Comparison of ENCODE assay signal across 13 cellular contexts in genomic region chr19:49636230-49636932, GRCh38. TPM values are rescaled to one million over a fixed set of nuclear protein-coding genes. Genes with fewer than 3 reads are reported as not detected.
DNase-seq lines count a peak whose midpoint lies in the region; ATAC-seq, FAIRE-seq and TF ChIP-seq lines count a peak whose summit lies in the region.
"Had no signal": no experiment of that assay in that cellular context is flagged by ENCODE, and none has a peak within 500 bp of the region (broad histone marks: within the 10 kb centered on the region; RNA-seq: fewer than 3 reads in every experiment).

No MANE protein-coding gene starts in this region.

- no peak for TF ChIP-seq CTCF in stomach (IDR thresholded peaks at IDR 0.05)
- no peak for TF ChIP-seq CTCF in HepG2 (CRISPR knock-in tag; IDR thresholded peaks at IDR 0.05)

- no peaks in the 10 kb centered on the region for H3K36me3 Mint-ChIP-seq in activated CD4-positive, alpha-beta T cell treated with anti-CD3 and anti-CD28 coated beads, Interleukin-2, amount 10 ng/mL, durations not matched to agents 7 days and 5 days (ENCODE audit: low read depth)

- H3K4me3 ChIP-seq in adipocyte (ENCODE audit: low read length) (peak overlapping the region; percentile 33), stomach (no peak overlapping the region), HepG2 (replicated peaks in 1 of 3; ENCODE audit: insufficient read depth in 1 of 3, low read depth in 2 of 3, low read length in 3 of 3) (no peak overlapping the region)

- H3K4me2 ChIP-seq in HepG2 (ENCODE audit: low read depth, low read length) = no peak overlapping the region

- H2AFZ ChIP-seq in HepG2 (ENCODE audit: low read length) = no peak overlapping the region

- WGBS in stomach, 5 donors = 75 to 80% (median 79%) methylated on average over 26 to 31 of the region's 31 CpGs
- 81% methylated on average over 23 of the region's 31 CpGs for WGBS in HepG2 (ENCODE audit: low lambda C conversion rate)

- peak overlapping the region in 3 of 5 donors; percentile 10 to 59 (median 47) for H3K27ac ChIP-seq in stomach
- H3K27ac ChIP-seq in HepG2 (ENCODE audit: extremely low read length, insufficient read depth, low read length) = no peak overlapping the region

- CTCF ChIA-PET in activated CD4-positive, alpha-beta T cell treated with anti-CD3 and anti-CD28 coated beads, Interleukin-2, amount 10 ng/mL, durations not matched to agents 7 days and 5 days (lab: Charles Lee) = no interaction called here
- CTCF ChIA-PET in HepG2 (lab: Yijun Ruan, JAX; ENCODE audit: low intra/inter-chr PET ratio, low total read pairs) = no interaction called here

- in situ Hi-C loops in HepG2 (cut with HindIII; ENCODE audit: extremely low pct_ligation_motif_present, low pct_unique_long_range_greater_than_20kb) = no loop called here

- H4K20me1 ChIP-seq in HepG2 (ENCODE audit: insufficient read depth, low read length) = no peaks in the 10 kb centered on the region

- TF ChIP-seq EP300 in stomach (IDR thresholded peaks at IDR 0.05) (no peak), HepG2 (IDR thresholded peaks at IDR 0.05; ENCODE audit: low read depth in 2 of 2, low read length in 2 of 2) (no peak), HepG2 (CRISPR knock-in tag; IDR thresholded peaks at IDR 0.05; ENCODE audit: borderline replicate concordance) (no peak)

- no peaks in the 10 kb centered on the region for H3K9me3 ChIP-seq in adipocyte (ENCODE audit: control insufficient read depth, low read length)
- H3K9me3 ChIP-seq in stomach = no peaks in the 10 kb centered on the region
- H3K9me3 ChIP-seq in HepG2 (ENCODE audit: low read length) = no peaks in the 10 kb centered on the region

- no peak for ATAC-seq in HG03175 (IDR thresholded peaks at IDR 0.05; ENCODE audit: unreplicated experiment)
- ATAC-seq in HepG2 = no peak

- H3K27me3 ChIP-seq in adipocyte (replicated peaks; ENCODE audit: control insufficient read depth, insufficient read depth, low read length) (no peaks in the 10 kb centered on the region), stomach (no peaks in the 10 kb centered on the region), HepG2 (ENCODE audit: control insufficient read depth in 1 of 2, insufficient read depth in 2 of 2, low read length in 2 of 2) (no peaks in the 10 kb centered on the region; a peak in 1 of 5 replicates)

- H3K79me2 ChIP-seq in HepG2 (ENCODE audit: insufficient read depth, low read length) = no peaks in the 10 kb centered on the region

- no TSS peak for BruUV-seq in HepG2 (replicated peaks; lab: Mats Ljungman, UMichigan)

- no peak overlapping the region for H3K4me3 Mint-ChIP-seq in activated CD4-positive, alpha-beta T cell treated with anti-CD3 and anti-CD28 coated beads, Interleukin-2, amount 10 ng/mL, durations not matched to agents 7 days and 5 days
- H3K4me3 Mint-ChIP-seq: T-helper 2 cell treated with Interferon-gamma antibody and Interleukin-4, amounts not matched to agents 5 μg/mL and 100 μg/mL, for 36 hours had no signal

- intact Hi-C loops in stomach (cut with DNase I; ENCODE audit: low total_unique reads) = no loop called here
- intact Hi-C loops in HepG2 (cut with micrococcal nuclease; ENCODE audit: unreplicated experiment) = no loop called here

- H3K36me3 ChIP-seq in adipocyte (ENCODE audit: control insufficient read depth, insufficient read depth, low read length, severe bottlenecking) (peaks cover 14% of the 10 kb centered on the region), stomach (peaks cover 0 to 20% (median 16%) of the 10 kb centered on the region in 4 donors), HepG2 (replicated peaks in 1 of 2; ENCODE audit: control insufficient read depth in 1 of 2, insufficient read depth in 2 of 2, low read length in 2 of 2) (no peaks in the 10 kb centered on the region)

- peak overlapping the region; percentile 11 for H3K27ac Mint-ChIP-seq in activated CD4-positive, alpha-beta T cell treated with anti-CD3 and anti-CD28 coated beads, Interleukin-2, amount 10 ng/mL, durations not matched to agents 7 days and 5 days
- H3K27ac Mint-ChIP-seq: T-helper 2 cell treated with Interferon-gamma antibody and Interleukin-4, amounts not matched to agents 5 μg/mL and 100 μg/mL, for 36 hours had no signal

- DNase-seq in activated CD4-positive, alpha-beta T cell treated with anti-CD3 and anti-CD28 coated beads, Interleukin-2, amount 10 ng/mL, durations not matched to agents 7 days and 5 days = no peak
- DNase-seq in activated CD4-positive, alpha-beta T cell treated with anti-CD3 and anti-CD28 coated beads, Interleukin-2, amount 50 U/mL, for 4 hours = no peak
- DNase-seq in adipocyte (ENCODE audit: low read depth) (no peak), left kidney (ENCODE audit: low read depth, low spot score) (peak; percentile 48), stomach (no peak), HepG2 (ENCODE audit: low spot score) (no peak), HT-29 (ENCODE audit: low spot score) (no peak)
- DNase-seq: NCI-H1092 treated with DMSO at 0.1 percent for 48 hours, posterior cingulate gyrus, Right ventricle myocardium superior had no signal

- POLR2A ChIA-PET in activated CD4-positive, alpha-beta T cell treated with anti-CD3 and anti-CD28 coated beads, Interleukin-2, amount 10 ng/mL, durations not matched to agents 7 days and 5 days (lab: Charles Lee) = no interaction called here
- POLR2A ChIA-PET in HepG2 (lab: Yijun Ruan, JAX) = no interaction called here

- H3K4me1 ChIP-seq in adipocyte (ENCODE audit: control insufficient read depth, insufficient read depth, low read length) = peaks cover 48% of the 10 kb centered on the region
- H3K4me1 ChIP-seq in stomach = peaks cover 21 to 52% (median 46%) of the 10 kb centered on the region in 4 donors
- peaks cover 31% of the 10 kb centered on the region for H3K4me1 ChIP-seq in HepG2 (ENCODE audit: insufficient read depth, low read length)

- no peak for TF ChIP-seq RAD21 in HepG2 (CRISPR knock-in tag; IDR thresholded peaks at IDR 0.05)

- H3K27me3 Mint-ChIP-seq in activated CD4-positive, alpha-beta T cell treated with anti-CD3 and anti-CD28 coated beads, Interleukin-2, amount 10 ng/mL, durations not matched to agents 7 days and 5 days = peaks cover 7% of the 10 kb centered on the region

- H3K9ac ChIP-seq in adipocyte (ENCODE audit: low read length) (peak overlapping the region; percentile 54), HepG2 (ENCODE audit: insufficient read depth, low read depth, low read length) (no peak overlapping the region)

- no peaks in the 10 kb centered on the region for H3K9me3 Mint-ChIP-seq in activated CD4-positive, alpha-beta T cell treated with anti-CD3 and anti-CD28 coated beads, Interleukin-2, amount 10 ng/mL, durations not matched to agents 7 days and 5 days
- H3K9me3 Mint-ChIP-seq: T-helper 2 cell treated with Interferon-gamma antibody and Interleukin-4, amounts not matched to agents 5 μg/mL and 100 μg/mL, for 36 hours had no signal

- TF ChIP-seq POLR2A in stomach (IDR thresholded peaks at IDR 0.05) (no peak), HepG2 (IDR thresholded peaks at IDR 0.05; ENCODE audit: insufficient read depth in 1 of 2, low read depth in 2 of 2, low read length in 2 of 2) (no peak)

- FAIRE-seq in HepG2 (lab: Jason Lieb, UNC) = no peak
- FAIRE-seq: A204.1 had no signal

- H3K4me1 Mint-ChIP-seq in activated CD4-positive, alpha-beta T cell treated with anti-CD3 and anti-CD28 coated beads, Interleukin-2, amount 10 ng/mL, durations not matched to agents 7 days and 5 days = peaks cover 26% of the 10 kb centered on the region

RNA-seq across cellular contexts. Expression of gene RRAS, which starts 3.6 kb away (rescaled TPM):
- 1 to 10 TPM; 9.0 to 9.5 TPM for total RNA-seq in activated CD4-positive, alpha-beta T cell treated with anti-CD3 and anti-CD28 coated beads, Interleukin-2, amount 10 ng/mL, durations not matched to agents 7 days and 5 days
- total RNA-seq in stomach = 100 to 1,000 TPM in 1 of 5 donors, 10 to 100 TPM in 3, 1 to 10 TPM in 1; 7.7 to 138 (median 63.9) TPM
- polyA plus RNA-seq in stomach = 100 to 1,000 TPM; 126 to 145 (median 130) TPM
- total RNA-seq in HepG2 (2016; rRNA removed; fragmentation: Illumina TruSeq; extraction: Trizol) = 0.79 and 1.5 TPM in 2 replicates
- total RNA-seq in HepG2 (2016; cell fraction: cytosol; rRNA removed; fragmentation: Illumina TruSeq; extraction: Trizol; ENCODE audit: low read depth) = 1.7 and 2.4 TPM in 2 replicates
- total RNA-seq in HepG2 (2016; cell fraction: insoluble cytoplasmic fraction; rRNA removed; fragmentation: Illumina TruSeq; extraction: Trizol) = 1.1 and 1.9 TPM in 2 replicates
- 2.0 and 2.3 TPM in 2 replicates for total RNA-seq in HepG2 (2016; cell fraction: membrane; rRNA removed; fragmentation: Illumina TruSeq; extraction: Trizol)
- 0.50 and 0.90 TPM in 2 replicates for total RNA-seq in HepG2 (2016; cell fraction: nucleus; rRNA removed; fragmentation: Illumina TruSeq; extraction: Trizol)
- polyA plus RNA-seq in HepG2 (2011; rRNA removed) = 12.0 and 13.5 TPM in 2 replicates
- 14.5 and 18.3 TPM in 2 replicates for polyA plus RNA-seq in HepG2 (2011; cell fraction: cytosol; rRNA removed)
- polyA plus RNA-seq in HepG2 (2011; cell fraction: nucleus; rRNA removed) = 17.2 and 18.4 TPM in 2 replicates
- 4.8 and 7.4 TPM in 2 replicates for polyA plus RNA-seq in HepG2 (2012)
- polyA plus RNA-seq in HepG2 (2016; cell fraction: cytosol; fragmentation: Illumina TruSeq; extraction: Trizol; ENCODE audit: low read depth) = 6.9 and 7.3 TPM in 2 replicates
- 3.2 and 3.4 TPM in 2 replicates for polyA plus RNA-seq in HepG2 (2016; cell fraction: insoluble cytoplasmic fraction; fragmentation: Illumina TruSeq; extraction: Trizol; ENCODE audit: low read depth)
- 5.3 and 5.9 TPM in 2 replicates for polyA plus RNA-seq in HepG2 (2016; cell fraction: membrane; fragmentation: Illumina TruSeq; extraction: Trizol; ENCODE audit: low read depth)
- 2.4 and 2.6 TPM in 2 replicates for polyA plus RNA-seq in HepG2 (2016; cell fraction: nucleus; fragmentation: Illumina TruSeq; extraction: Trizol; ENCODE audit: insufficient read depth, low read depth)
- 5.3 and 19.9 TPM in 2 replicates for polyA minus RNA-seq in HepG2 (2011; rRNA and poly(A)+ RNA removed; ENCODE audit: low replicate concordance)
- 1.6 and 3.0 TPM in 2 replicates for polyA minus RNA-seq in HepG2 (2011; cell fraction: cytosol; rRNA and poly(A)+ RNA removed)
- 0.77 and 1.5 TPM in 2 replicates for polyA minus RNA-seq in HepG2 (2011; cell fraction: nucleus; rRNA and poly(A)+ RNA removed)
- total RNA-seq in HT-29 (2014; rRNA removed; shearing (Covaris generic)) = 33.1 and 45.2 TPM in 2 replicates

RNA-seq across cellular contexts. Expression of gene SCAF1, which starts 5.6 kb away (rescaled TPM):
- total RNA-seq in activated CD4-positive, alpha-beta T cell treated with anti-CD3 and anti-CD28 coated beads, Interleukin-2, amount 10 ng/mL, durations not matched to agents 7 days and 5 days = 10 to 100 TPM; 48.1 to 59.9 TPM
- total RNA-seq in stomach (10 to 100 TPM in 4 of 5 donors, 1 to 10 TPM in 1; 8.3 to 41.7 (median 19.8) TPM), HepG2 (2016; rRNA removed; fragmentation: Illumina TruSeq; extraction: Trizol) (4.8 and 6.1 TPM in 2 replicates)
- polyA plus RNA-seq in stomach (10 to 100 TPM in 2 of 3 donors, 1 to 10 TPM in 1; 8.9 to 19.7 (median 12.1) TPM), HepG2 (2011; rRNA removed) (3.3 and 4.3 TPM in 2 replicates)
- 1.3 and 1.4 TPM in 2 replicates for total RNA-seq in HepG2 (2016; cell fraction: cytosol; rRNA removed; fragmentation: Illumina TruSeq; extraction: Trizol; ENCODE audit: low read depth)
- 3.2 and 6.2 TPM in 2 replicates for total RNA-seq in HepG2 (2016; cell fraction: insoluble cytoplasmic fraction; rRNA removed; fragmentation: Illumina TruSeq; extraction: Trizol)
- 4.5 and 5.4 TPM in 2 replicates for total RNA-seq in HepG2 (2016; cell fraction: membrane; rRNA removed; fragmentation: Illumina TruSeq; extraction: Trizol)
- total RNA-seq in HepG2 (2016; cell fraction: nucleus; rRNA removed; fragmentation: Illumina TruSeq; extraction: Trizol) = 6.5 and 7.3 TPM in 2 replicates
- polyA plus RNA-seq in HepG2 (2011; cell fraction: cytosol; rRNA removed) = 3.1 and 4.0 TPM in 2 replicates
- polyA plus RNA-seq in HepG2 (2011; cell fraction: nucleus; rRNA removed) = 21.0 and 25.5 TPM in 2 replicates
- 17.0 and 18.6 TPM in 2 replicates for polyA plus RNA-seq in HepG2 (2012)
- polyA plus RNA-seq in HepG2 (2016; cell fraction: cytosol; fragmentation: Illumina TruSeq; extraction: Trizol; ENCODE audit: low read depth) = 1.1 and 1.4 TPM in 2 replicates
- 8.3 and 13.4 TPM in 2 replicates for polyA plus RNA-seq in HepG2 (2016; cell fraction: insoluble cytoplasmic fraction; fragmentation: Illumina TruSeq; extraction: Trizol; ENCODE audit: low read depth)
- polyA plus RNA-seq in HepG2 (2016; cell fraction: membrane; fragmentation: Illumina TruSeq; extraction: Trizol; ENCODE audit: low read depth) = 2.8 and 3.0 TPM in 2 replicates
- polyA plus RNA-seq in HepG2 (2016; cell fraction: nucleus; fragmentation: Illumina TruSeq; extraction: Trizol; ENCODE audit: insufficient read depth, low read depth) = 21.4 and 23.8 TPM in 2 replicates
- 5.4 and 5.7 TPM in 2 replicates for polyA minus RNA-seq in HepG2 (2011; rRNA and poly(A)+ RNA removed; ENCODE audit: low replicate concordance)
- 3.1 and 4.5 TPM in 2 replicates for polyA minus RNA-seq in HepG2 (2011; cell fraction: cytosol; rRNA and poly(A)+ RNA removed)
- polyA minus RNA-seq in HepG2 (2011; cell fraction: nucleus; rRNA and poly(A)+ RNA removed) = 3.6 and 5.2 TPM in 2 replicates
- 58.6 and 67.6 TPM in 2 replicates for total RNA-seq in HT-29 (2014; rRNA removed; shearing (Covaris generic))

RNA-seq across cellular contexts. Expression of gene IRF3, which starts 29.3 kb away (rescaled TPM):
- total RNA-seq in activated CD4-positive, alpha-beta T cell treated with anti-CD3 and anti-CD28 coated beads, Interleukin-2, amount 10 ng/mL, durations not matched to agents 7 days and 5 days = 100 to 1,000 TPM; 157 to 168 TPM
- total RNA-seq in stomach (100 to 1,000 TPM in 4 of 5 donors, 10 to 100 TPM in 1; 28.3 to 380 (median 104) TPM), HepG2 (2016; rRNA removed; fragmentation: Illumina TruSeq; extraction: Trizol) (61.0 and 65.5 TPM in 2 replicates)
- polyA plus RNA-seq in stomach (100 to 1,000 TPM; 104 to 148 (median 114) TPM), HepG2 (2011; rRNA removed) (61.9 and 66.2 TPM in 2 replicates)
- 23.6 and 23.7 TPM in 2 replicates for total RNA-seq in HepG2 (2016; cell fraction: cytosol; rRNA removed; fragmentation: Illumina TruSeq; extraction: Trizol; ENCODE audit: low read depth)
- 50.6 and 64.5 TPM in 2 replicates for total RNA-seq in HepG2 (2016; cell fraction: insoluble cytoplasmic fraction; rRNA removed; fragmentation: Illumina TruSeq; extraction: Trizol)
- total RNA-seq in HepG2 (2016; cell fraction: membrane; rRNA removed; fragmentation: Illumina TruSeq; extraction: Trizol) = 26.7 and 37.0 TPM in 2 replicates
- total RNA-seq in HepG2 (2016; cell fraction: nucleus; rRNA removed; fragmentation: Illumina TruSeq; extraction: Trizol) = 30.2 and 40.5 TPM in 2 replicates
- polyA plus RNA-seq in HepG2 (2011; cell fraction: cytosol; rRNA removed) = 40.1 and 60.0 TPM in 2 replicates
- 110 and 114 TPM in 2 replicates for polyA plus RNA-seq in HepG2 (2011; cell fraction: nucleus; rRNA removed)
- 49.4 and 77.2 TPM in 2 replicates for polyA plus RNA-seq in HepG2 (2012)
- 17.9 and 23.0 TPM in 2 replicates for polyA plus RNA-seq in HepG2 (2016; cell fraction: cytosol; fragmentation: Illumina TruSeq; extraction: Trizol; ENCODE audit: low read depth)
- 44.7 and 50.0 TPM in 2 replicates for polyA plus RNA-seq in HepG2 (2016; cell fraction: insoluble cytoplasmic fraction; fragmentation: Illumina TruSeq; extraction: Trizol; ENCODE audit: low read depth)
- polyA plus RNA-seq in HepG2 (2016; cell fraction: membrane; fragmentation: Illumina TruSeq; extraction: Trizol; ENCODE audit: low read depth) = 26.1 and 33.5 TPM in 2 replicates
- polyA plus RNA-seq in HepG2 (2016; cell fraction: nucleus; fragmentation: Illumina TruSeq; extraction: Trizol; ENCODE audit: insufficient read depth, low read depth) = 89.5 and 108 TPM in 2 replicates
- 34.8 and 80.6 TPM in 2 replicates for polyA minus RNA-seq in HepG2 (2011; rRNA and poly(A)+ RNA removed; ENCODE audit: low replicate concordance)
- polyA minus RNA-seq in HepG2 (2011; cell fraction: cytosol; rRNA and poly(A)+ RNA removed) = 26.6 and 26.9 TPM in 2 replicates
- 7.9 and 16.9 TPM in 2 replicates for polyA minus RNA-seq in HepG2 (2011; cell fraction: nucleus; rRNA and poly(A)+ RNA removed)
- 380 and 432 TPM in 2 replicates for total RNA-seq in HT-29 (2014; rRNA removed; shearing (Covaris generic))

RNA-seq across cellular contexts. Expression of gene BCL2L12, which starts 29.4 kb away (rescaled TPM):
- total RNA-seq in activated CD4-positive, alpha-beta T cell treated with anti-CD3 and anti-CD28 coated beads, Interleukin-2, amount 10 ng/mL, durations not matched to agents 7 days and 5 days = 10 to 100 TPM; 73.9 to 80.7 TPM
- total RNA-seq in stomach (10 to 100 TPM in 1 of 5 donors, 1 to 10 TPM in 4; 2.3 to 10.7 (median 7.5) TPM), HepG2 (2016; rRNA removed; fragmentation: Illumina TruSeq; extraction: Trizol) (32.6 and 40.8 TPM in 2 replicates)
- polyA plus RNA-seq in stomach (10 to 100 TPM; 12.8 to 23.3 (median 22.4) TPM), HepG2 (2011; rRNA removed) (25.9 and 26.8 TPM in 2 replicates)
- total RNA-seq in HepG2 (2016; cell fraction: cytosol; rRNA removed; fragmentation: Illumina TruSeq; extraction: Trizol; ENCODE audit: low read depth) = 40.5 and 48.9 TPM in 2 replicates
- 24.9 and 37.3 TPM in 2 replicates for total RNA-seq in HepG2 (2016; cell fraction: insoluble cytoplasmic fraction; rRNA removed; fragmentation: Illumina TruSeq; extraction: Trizol)
- 43.5 and 49.7 TPM in 2 replicates for total RNA-seq in HepG2 (2016; cell fraction: membrane; rRNA removed; fragmentation: Illumina TruSeq; extraction: Trizol)
- total RNA-seq in HepG2 (2016; cell fraction: nucleus; rRNA removed; fragmentation: Illumina TruSeq; extraction: Trizol) = 21.3 and 23.0 TPM in 2 replicates
- 15.4 and 32.6 TPM in 2 replicates for polyA plus RNA-seq in HepG2 (2011; cell fraction: cytosol; rRNA removed)
- 36.4 and 36.7 TPM in 2 replicates for polyA plus RNA-seq in HepG2 (2011; cell fraction: nucleus; rRNA removed)
- 18.1 and 30.0 TPM in 2 replicates for polyA plus RNA-seq in HepG2 (2012)
- 55.6 and 70.4 TPM in 2 replicates for polyA plus RNA-seq in HepG2 (2016; cell fraction: cytosol; fragmentation: Illumina TruSeq; extraction: Trizol; ENCODE audit: low read depth)
- polyA plus RNA-seq in HepG2 (2016; cell fraction: insoluble cytoplasmic fraction; fragmentation: Illumina TruSeq; extraction: Trizol; ENCODE audit: low read depth) = 42.1 and 43.5 TPM in 2 replicates
- polyA plus RNA-seq in HepG2 (2016; cell fraction: membrane; fragmentation: Illumina TruSeq; extraction: Trizol; ENCODE audit: low read depth) = 55.2 and 64.2 TPM in 2 replicates
- 55.4 and 61.4 TPM in 2 replicates for polyA plus RNA-seq in HepG2 (2016; cell fraction: nucleus; fragmentation: Illumina TruSeq; extraction: Trizol; ENCODE audit: insufficient read depth, low read depth)
- 13.7 and 25.5 TPM in 2 replicates for polyA minus RNA-seq in HepG2 (2011; rRNA and poly(A)+ RNA removed; ENCODE audit: low replicate concordance)
- 6.4 and 11.1 TPM in 2 replicates for polyA minus RNA-seq in HepG2 (2011; cell fraction: cytosol; rRNA and poly(A)+ RNA removed)
- polyA minus RNA-seq in HepG2 (2011; cell fraction: nucleus; rRNA and poly(A)+ RNA removed) = 4.2 and 9.6 TPM in 2 replicates
- 78.2 and 100 TPM in 2 replicates for total RNA-seq in HT-29 (2014; rRNA removed; shearing (Covaris generic))

RNA-seq across cellular contexts. Expression of gene PRMT1, which starts 40.7 kb away (rescaled TPM):
- 100 to 1,000 TPM; 125 to 130 TPM for total RNA-seq in activated CD4-positive, alpha-beta T cell treated with anti-CD3 and anti-CD28 coated beads, Interleukin-2, amount 10 ng/mL, durations not matched to agents 7 days and 5 days
- 100 to 1,000 TPM in 3 of 5 donors, 10 to 100 TPM in 2; 53.3 to 131 (median 104) TPM for total RNA-seq in stomach
- 100 to 1,000 TPM; 102 to 111 (median 111) TPM for polyA plus RNA-seq in stomach
- 324 and 372 TPM in 2 replicates for total RNA-seq in HepG2 (2016; rRNA removed; fragmentation: Illumina TruSeq; extraction: Trizol)
- 103 and 108 TPM in 2 replicates for total RNA-seq in HepG2 (2016; cell fraction: cytosol; rRNA removed; fragmentation: Illumina TruSeq; extraction: Trizol; ENCODE audit: low read depth)
- 334 and 405 TPM in 2 replicates for total RNA-seq in HepG2 (2016; cell fraction: insoluble cytoplasmic fraction; rRNA removed; fragmentation: Illumina TruSeq; extraction: Trizol)
- 115 and 120 TPM in 2 replicates for total RNA-seq in HepG2 (2016; cell fraction: membrane; rRNA removed; fragmentation: Illumina TruSeq; extraction: Trizol)
- 123 and 139 TPM in 2 replicates for total RNA-seq in HepG2 (2016; cell fraction: nucleus; rRNA removed; fragmentation: Illumina TruSeq; extraction: Trizol)
- 374 and 400 TPM in 2 replicates for polyA plus RNA-seq in HepG2 (2011; rRNA removed)
- 396 and 593 TPM in 2 replicates for polyA plus RNA-seq in HepG2 (2011; cell fraction: cytosol; rRNA removed)
- polyA plus RNA-seq in HepG2 (2011; cell fraction: nucleus; rRNA removed) = 354 and 430 TPM in 2 replicates
- 181 and 214 TPM in 2 replicates for polyA plus RNA-seq in HepG2 (2012)
- polyA plus RNA-seq in HepG2 (2016; cell fraction: cytosol; fragmentation: Illumina TruSeq; extraction: Trizol; ENCODE audit: low read depth) = 80.1 and 82.6 TPM in 2 replicates
- polyA plus RNA-seq in HepG2 (2016; cell fraction: insoluble cytoplasmic fraction; fragmentation: Illumina TruSeq; extraction: Trizol; ENCODE audit: low read depth) = 379 and 381 TPM in 2 replicates
- polyA plus RNA-seq in HepG2 (2016; cell fraction: membrane; fragmentation: Illumina TruSeq; extraction: Trizol; ENCODE audit: low read depth) = 86.8 and 91.7 TPM in 2 replicates
- polyA plus RNA-seq in HepG2 (2016; cell fraction: nucleus; fragmentation: Illumina TruSeq; extraction: Trizol; ENCODE audit: insufficient read depth, low read depth) = 224 and 236 TPM in 2 replicates
- 504 and 617 TPM in 2 replicates for polyA minus RNA-seq in HepG2 (2011; rRNA and poly(A)+ RNA removed; ENCODE audit: low replicate concordance)
- polyA minus RNA-seq in HepG2 (2011; cell fraction: cytosol; rRNA and poly(A)+ RNA removed) = 158 and 170 TPM in 2 replicates
- polyA minus RNA-seq in HepG2 (2011; cell fraction: nucleus; rRNA and poly(A)+ RNA removed) = 133 and 141 TPM in 2 replicates
- total RNA-seq in HT-29 (2014; rRNA removed; shearing (Covaris generic)) = 922 and 995 TPM in 2 replicates
